Comparison of ENCODE assay signal across 13 cellular contexts in the genomic region with DNA sequence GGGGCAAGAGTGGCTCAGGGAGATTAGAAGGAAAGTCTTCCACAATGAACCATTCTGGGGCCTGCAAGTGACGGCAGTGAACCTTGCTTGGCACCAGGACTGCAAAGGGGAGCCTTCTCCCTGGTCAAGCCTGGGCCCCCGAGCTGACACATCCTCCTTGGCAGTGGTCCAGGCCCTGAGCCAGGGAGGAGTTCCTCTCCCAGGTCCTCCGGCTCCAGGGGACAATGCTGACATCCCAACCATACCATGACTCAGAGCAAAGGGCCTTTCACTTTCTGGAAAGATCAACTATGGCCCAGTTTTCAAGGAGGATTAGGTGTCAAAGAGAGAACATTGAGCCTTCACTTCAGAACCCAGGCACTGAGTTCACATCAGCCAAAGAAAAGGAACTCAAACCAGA.
A peak's percentile ranks its signal among the peaks of the same experiment; 100 is the strongest.
DNase-seq lines count a peak whose midpoint lies in the region; ATAC-seq and TF ChIP-seq lines count a peak whose summit lies in the region.
"Had no signal": no experiment of that assay in that cellular context is flagged by ENCODE, and none has a peak within 500 bp of the region (broad histone marks: within the 10 kb centered on the region; RNA-seq: fewer than 3 reads in every experiment).

No MANE protein-coding gene starts in this region.

- intact Hi-C loops in OCI-LY7 (cut with micrococcal nuclease; ENCODE audit: unreplicated experiment): no loop called here

- no peaks in the 10 kb centered on the region for H3K27me3 Mint-ChIP-seq in activated CD4-positive, alpha-beta memory T cell treated with anti-CD3 and anti-CD28 coated beads, Interleukin-2, amount 10 ng/mL, durations not matched to agents 7 days and 5 days
- H3K27me3 Mint-ChIP-seq: activated naive CD8-positive, alpha-beta T cell treated with anti-CD3 and anti-CD28 coated beads, Interleukin-2, amount 10 ng/mL, durations not matched to agents 7 days and 5 days had no signal

- H3K36me3 ChIP-seq in Peyer's patch (no peaks in the 10 kb centered on the region), OCI-LY7 (ENCODE audit: insufficient read depth, low read length) (no peaks in the 10 kb centered on the region)

- POLR2A ChIA-PET in OCI-LY7 (lab: Charles Lee): no interaction called here
- POLR2A ChIA-PET in activated CD4-positive, alpha-beta memory T cell treated with anti-CD3 and anti-CD28 coated beads, Interleukin-2, amount 10 ng/mL, durations not matched to agents 7 days and 5 days (lab: Charles Lee): no interaction called here

- no peaks in the 10 kb centered on the region for H3K9me2 ChIP-seq in OCI-LY7 (ENCODE audit: insufficient read depth, low read length)

- H3K4me2 ChIP-seq in OCI-LY7 (ENCODE audit: low read length): no peak overlapping the region

- H3K4me3 ChIP-seq in Peyer's patch (no peak overlapping the region), OCI-LY7 (ENCODE audit: low read depth, low read length, poor library complexity, severe bottlenecking) (no peak overlapping the region)
- H3K4me3 ChIP-seq: lung had no signal

- BruUV-seq in OCI-LY7 (replicated peaks; lab: Mats Ljungman, UMichigan): no TSS peak

- DNase-seq in EL: peak; percentile 88
- DNase-seq in Peyer's patch: peak in 2 of 3 donors; percentile 66 to 68
- DNase-seq in renal cortical epithelial cell (ENCODE audit: low read depth): peak; percentile 50
- no peak for DNase-seq in effector CD8-positive, alpha-beta T cell (lab: John Stamatoyannopoulos, UW)
- no peak for DNase-seq in OCI-LY7 (ENCODE audit: low spot score)
- DNase-seq in SW 1271 (lab: John Stamatoyannopoulos, UW): no peak
- no peak for DNase-seq in activated CD4-positive, alpha-beta memory T cell treated with anti-CD3 and anti-CD28 coated beads, Interleukin-2, amount 10 ng/mL, durations not matched to agents 7 days and 5 days
- DNase-seq: activated CD4-positive, alpha-beta T cell treated with anti-CD3 and anti-CD28 coated beads, Interleukin-2, amount 50 U/mL, for 48 hours; activated naive CD8-positive, alpha-beta T cell treated with anti-CD3 and anti-CD28 coated beads, Interleukin-2, amount 10 ng/mL, durations not matched to agents 7 days and 5 days; NCI-H345 had no signal

- H3K27me3 ChIP-seq in Peyer's patch: no peaks in the 10 kb centered on the region

- peak; percentile 33 for ATAC-seq in esophagus mucosa

- H3K27ac ChIP-seq in Peyer's patch (no peak overlapping the region), OCI-LY7 (ENCODE audit: low read depth, low read length, poor library complexity, severe bottlenecking) (no peak overlapping the region)
- H3K27ac ChIP-seq: epithelial cell of prostate had no signal

- H2AFZ ChIP-seq in OCI-LY7 (ENCODE audit: low read length): no peak overlapping the region

- H4K20me1 ChIP-seq in OCI-LY7 (ENCODE audit: insufficient read depth, low read length): no peaks in the 10 kb centered on the region

- CTCF ChIA-PET in OCI-LY7 (lab: Charles Lee; ENCODE audit: unreplicated experiment): no interaction called here
- CTCF ChIA-PET in activated CD4-positive, alpha-beta memory T cell treated with anti-CD3 and anti-CD28 coated beads, Interleukin-2, amount 10 ng/mL, durations not matched to agents 7 days and 5 days (lab: Charles Lee): no interaction called here

- no peak for TF ChIP-seq POLR2A in Peyer's patch (IDR thresholded peaks at IDR 0.05)

- no peak overlapping the region for H3K4me3 Mint-ChIP-seq in activated CD4-positive, alpha-beta memory T cell treated with anti-CD3 and anti-CD28 coated beads, Interleukin-2, amount 10 ng/mL, durations not matched to agents 7 days and 5 days
- H3K4me3 Mint-ChIP-seq: activated naive CD8-positive, alpha-beta T cell treated with anti-CD3 and anti-CD28 coated beads, Interleukin-2, amount 10 ng/mL, durations not matched to agents 7 days and 5 days had no signal

- peaks cover 0 to 6% (median 0%) of the 10 kb centered on the region in 4 donors for H3K4me1 ChIP-seq in Peyer's patch
- H3K4me1 ChIP-seq in OCI-LY7 (ENCODE audit: insufficient read depth, low read length, poor library complexity, severe bottlenecking): no peaks in the 10 kb centered on the region

- H3K9me3 ChIP-seq in Peyer's patch (no peaks in the 10 kb centered on the region), OCI-LY7 (ENCODE audit: low read length) (no peaks in the 10 kb centered on the region)

- H3K36me3 Mint-ChIP-seq in activated CD4-positive, alpha-beta memory T cell treated with anti-CD3 and anti-CD28 coated beads, Interleukin-2, amount 10 ng/mL, durations not matched to agents 7 days and 5 days (ENCODE audit: low read depth): no peaks in the 10 kb centered on the region
- H3K36me3 Mint-ChIP-seq: activated naive CD8-positive, alpha-beta T cell treated with anti-CD3 and anti-CD28 coated beads, Interleukin-2, amount 10 ng/mL, durations not matched to agents 7 days and 5 days had no signal

- H3K79me2 ChIP-seq in OCI-LY7 (ENCODE audit: insufficient read depth, low read depth, low read length): no peaks in the 10 kb centered on the region

- TF ChIP-seq CTCF in Peyer's patch (IDR thresholded peaks at IDR 0.05) (no peak), OCI-LY7 (conservative IDR thresholded peaks at IDR 0.05; ENCODE audit: low read length) (no peak)

- H3K4me1 Mint-ChIP-seq in activated CD4-positive, alpha-beta memory T cell treated with anti-CD3 and anti-CD28 coated beads, Interleukin-2, amount 10 ng/mL, durations not matched to agents 7 days and 5 days: no peaks in the 10 kb centered on the region
- H3K4me1 Mint-ChIP-seq: activated naive CD8-positive, alpha-beta T cell treated with anti-CD3 and anti-CD28 coated beads, Interleukin-2, amount 10 ng/mL, durations not matched to agents 7 days and 5 days had no signal

- H3K9me3 Mint-ChIP-seq in activated CD4-positive, alpha-beta memory T cell treated with anti-CD3 and anti-CD28 coated beads, Interleukin-2, amount 10 ng/mL, durations not matched to agents 7 days and 5 days: peaks cover 3% of the 10 kb centered on the region
- H3K9me3 Mint-ChIP-seq: activated naive CD8-positive, alpha-beta T cell treated with anti-CD3 and anti-CD28 coated beads, Interleukin-2, amount 10 ng/mL, durations not matched to agents 7 days and 5 days had no signal

- no peak overlapping the region for H3K27ac Mint-ChIP-seq in activated CD4-positive, alpha-beta memory T cell treated with anti-CD3 and anti-CD28 coated beads, Interleukin-2, amount 10 ng/mL, durations not matched to agents 7 days and 5 days
- H3K27ac Mint-ChIP-seq: activated naive CD8-positive, alpha-beta T cell treated with anti-CD3 and anti-CD28 coated beads, Interleukin-2, amount 10 ng/mL, durations not matched to agents 7 days and 5 days had no signal

Comparison
In these comparisons a context has a peak if more than half of its experiments do, and no peak if none do; other contexts are left out.
1. DNase-seq: peak in EL (single experiment), Peyer's patch (2 of 3) and renal cortical epithelial cell (single experiment); none in effector CD8-positive, alpha-beta T cell (single experiment), OCI-LY7 (single experiment), SW 1271 (0 of 2) and activated CD4-positive, alpha-beta memory T cell treated with anti-CD3 and anti-CD28 coated beads, Interleukin-2, amount 10 ng/mL, durations not matched to agents 7 days and 5 days (single experiment).